25 cellular contexts compared by ENCODE assay signal in genomic region chr7:151005566-151005965, GRCh38. TPM values are rescaled to one million over a fixed set of nuclear protein-coding genes. Genes with fewer than 3 reads are reported as not detected.
"Had no signal": no experiment of that assay in that cellular context is flagged by ENCODE, and none has a peak within 500 bp of the region (broad histone marks: within the 10 kb centered on the region; RNA-seq: fewer than 3 reads in every experiment).

No MANE protein-coding gene starts in this region.

- H3K27ac Mint-ChIP-seq: naive B cell; nephron progenitor cell; stimulated activated memory B cell treated with anti-CD40 and anti-IgM and Interleukin-4, amounts not matched to agents 10 μg/mL and 1 μg/mL and 100 μg/mL, for 72 hours; stimulated activated naive CD8-positive, alpha-beta T cell treated with anti-CD3 and anti-CD28 coated beads, Interleukin-15, Interleukin-2, amounts not matched to agents 100 ng/mL and 50 ng/mL, for 24 hours had no signal

- H3K9me3 ChIP-seq: heart left ventricle, psoas muscle, spleen, tibial artery, upper lobe of left lung, uterus had no signal

- H3K27me3 Mint-ChIP-seq: stimulated activated naive CD8-positive, alpha-beta T cell treated with anti-CD3 and anti-CD28 coated beads, Interleukin-15, Interleukin-2, amounts not matched to agents 100 ng/mL and 50 ng/mL, for 24 hours had no signal

- H3K4me3 Mint-ChIP-seq: nephron progenitor cell; stimulated activated memory B cell treated with anti-CD40 and anti-IgM and Interleukin-4, amounts not matched to agents 10 μg/mL and 1 μg/mL and 100 μg/mL, for 72 hours; stimulated activated naive CD8-positive, alpha-beta T cell treated with anti-CD3 and anti-CD28 coated beads, Interleukin-15, Interleukin-2, amounts not matched to agents 100 ng/mL and 50 ng/mL, for 24 hours had no signal

- H3K4me3 ChIP-seq: heart left ventricle, psoas muscle, spleen, tibial artery, upper lobe of left lung, uterus had no signal

- ATAC-seq: esophagus mucosa; heart left ventricle; left colon; psoas muscle; sciatic nerve; stimulated activated memory B cell treated with anti-CD40 and anti-IgM and Interleukin-4, amounts not matched to agents 10 μg/mL and 1 μg/mL and 100 μg/mL, for 72 hours had no signal

- H3K4me1 ChIP-seq: psoas muscle had no signal

- DNase-seq: effector CD8-positive, alpha-beta T cell; hippocampal formation; left colon; mesendoderm; naive B cell; nephron progenitor cell; psoas muscle; retina; spleen; stimulated activated CD4-positive, alpha-beta T cell treated with anti-CD3 and anti-CD28 coated beads, Interleukin-15, amount 100 ng/mL, for 24 hours; stimulated activated CD4-positive, alpha-beta T cell treated with anti-CD3 and anti-CD28 coated beads, Interleukin-1b, Interleukin-23, amount 100 ng/mL, for 48 hours; stimulated activated CD4-positive, alpha-beta T cell treated with anti-CD3 and anti-CD28 coated beads, Interleukin-4, amount 100 ng/mL, for 24 hours; tibial artery; upper lobe of left lung; uterus had no signal

- H3K27me3 ChIP-seq: heart left ventricle, upper lobe of left lung, uterus had no signal

- H3K27ac ChIP-seq: psoas muscle, tibial artery, uterus had no signal

- H3K36me3 ChIP-seq: tibial artery, uterus had no signal

- H3K36me3 Mint-ChIP-seq: naive B cell; stimulated activated memory B cell treated with anti-CD40 and anti-IgM and Interleukin-4, amounts not matched to agents 10 μg/mL and 1 μg/mL and 100 μg/mL, for 72 hours had no signal

- H3K9me3 Mint-ChIP-seq: naive B cell; nephron progenitor cell; stimulated activated memory B cell treated with anti-CD40 and anti-IgM and Interleukin-4, amounts not matched to agents 10 μg/mL and 1 μg/mL and 100 μg/mL, for 72 hours; stimulated activated naive CD8-positive, alpha-beta T cell treated with anti-CD3 and anti-CD28 coated beads, Interleukin-15, Interleukin-2, amounts not matched to agents 100 ng/mL and 50 ng/mL, for 24 hours had no signal

RNA-seq across cellular contexts. Expression of gene ATG9B, which starts 18.7 kb away (rescaled TPM):
- total RNA-seq: glomerular endothelial cell, liver, lung microvascular endothelial cell, psoas muscle, skeletal muscle tissue had no signal

RNA-seq across cellular contexts. Expression of gene KCNH2, which starts 27.4 kb away (rescaled TPM):
- total RNA-seq: dermis microvascular lymphatic vessel endothelial cell, glomerular endothelial cell, lung microvascular endothelial cell had no signal

RNA-seq across cellular contexts. Expression of gene ASIC3, which starts 42.8 kb away (rescaled TPM):
- total RNA-seq: skeletal muscle tissue had no signal
